In genomic region chr13:56020425-56020824, GRCh38 we compare ENCODE assay signal across 7 cellular contexts.
"Had no signal": no experiment of that assay in that cellular context is flagged by ENCODE, and none has a peak within 500 bp of the region (broad histone marks: within the 10 kb centered on the region; RNA-seq: fewer than 3 reads in every experiment).

No MANE protein-coding gene starts in this region.

- H3K4me3 Mint-ChIP-seq: IgD-negative memory B cell had no signal

- H3K4me1 Mint-ChIP-seq: IgD-negative memory B cell had no signal

- FAIRE-seq: HTR-8/SVneo had no signal

- H3K9ac ChIP-seq: KMS-11 had no signal

- H3K27ac ChIP-seq: HL-60, KMS-11 had no signal

- H3K27me3 Mint-ChIP-seq: IgD-negative memory B cell had no signal

- H3K36me3 Mint-ChIP-seq: IgD-negative memory B cell had no signal

- H3K27ac Mint-ChIP-seq: IgD-negative memory B cell had no signal

- H3K4me2 ChIP-seq: KMS-11 had no signal

- DNase-seq: IMR-90, KBM-7, KG1 had no signal
